In genomic region chr11:59079089-59079488, GRCh38 we compare ENCODE assay signal across 28 cellular contexts. TPM values are rescaled to one million over a fixed set of nuclear protein-coding genes. Genes with fewer than 3 reads are reported as not detected.
"Had no signal": no experiment of that assay in that cellular context is flagged by ENCODE, and none has a peak within 500 bp of the region (broad histone marks: within the 10 kb centered on the region; RNA-seq: fewer than 3 reads in every experiment).

No MANE protein-coding gene starts in this region.

- DNase-seq: effector CD4-positive, alpha-beta T cell; endodermal cell; erythroblast; foreskin melanocyte; head of caudate nucleus; kidney; left colon; left ventricle myocardium superior; mucosa of descending colon; natural killer cell; posterior cingulate gyrus; stimulated activated CD4-positive, alpha-beta T cell treated with anti-CD3 and anti-CD28 coated beads, Interleukin-2, amount 100 ng/mL, for 24 hours; stimulated activated naive CD8-positive, alpha-beta T cell treated with anti-CD3 and anti-CD28 coated beads, Interleukin-15, Interleukin-2, amounts not matched to agents 100 U/mL and 50 U/mL, for 24 hours; tibial artery; upper lobe of right lung had no signal

- H3K27ac ChIP-seq: coronary artery, hepatocyte, tibial artery, upper lobe of right lung, vagina had no signal

- H3K4me3 Mint-ChIP-seq: endodermal cell, natural killer cell, neural crest cell had no signal

- H3K27ac Mint-ChIP-seq: endodermal cell, natural killer cell had no signal

- H3K4me3 ChIP-seq: coronary artery, hepatocyte, lung, mucosa of descending colon, tibial artery, upper lobe of right lung, vagina had no signal

- H3K4me2 ChIP-seq: hepatocyte had no signal

- H3K36me3 ChIP-seq: tibial artery, upper lobe of right lung, vagina had no signal

- H3K4me1 ChIP-seq: tibial artery, upper lobe of right lung, vagina had no signal

- H3K4me1 Mint-ChIP-seq: endodermal cell, natural killer cell, neural crest cell had no signal

- H3K36me3 Mint-ChIP-seq: natural killer cell had no signal

- H3K79me2 ChIP-seq: hepatocyte had no signal

- H3K27me3 ChIP-seq: hepatocyte, vagina had no signal

- H3K9me3 Mint-ChIP-seq: endodermal cell, natural killer cell had no signal

- H2AFZ ChIP-seq: hepatocyte had no signal

- ATAC-seq: left colon; left ventricle myocardium superior; mucosa of descending colon; natural killer cell; sciatic nerve; stimulated activated naive CD8-positive, alpha-beta T cell treated with anti-CD3 and anti-CD28 coated beads, Interleukin-15, Interleukin-2, amounts not matched to agents 100 U/mL and 50 U/mL, for 24 hours; upper lobe of right lung had no signal

- H3K9me3 ChIP-seq: mucosa of descending colon, tibial artery, upper lobe of right lung, vagina had no signal

RNA-seq across cellular contexts. Expression of gene GLYATL1B, which starts 7.0 kb away (rescaled TPM):
- total RNA-seq: dermis microvascular lymphatic vessel endothelial cell, endodermal cell, endothelial cell of umbilical vein, hepatocyte, kidney, left colon, left ventricle myocardium superior, lung, mesenteric fat pad, mucosa of descending colon, natural killer cell, neural crest cell, osteocyte, pulmonary artery endothelial cell, sciatic nerve, skeletal muscle tissue, temporal lobe, upper lobe of right lung, vagina had no signal
- polyA plus RNA-seq: endothelial cell of umbilical vein, lung had no signal
